ENCODE assay signal across 35 cellular contexts in the genomic region with DNA sequence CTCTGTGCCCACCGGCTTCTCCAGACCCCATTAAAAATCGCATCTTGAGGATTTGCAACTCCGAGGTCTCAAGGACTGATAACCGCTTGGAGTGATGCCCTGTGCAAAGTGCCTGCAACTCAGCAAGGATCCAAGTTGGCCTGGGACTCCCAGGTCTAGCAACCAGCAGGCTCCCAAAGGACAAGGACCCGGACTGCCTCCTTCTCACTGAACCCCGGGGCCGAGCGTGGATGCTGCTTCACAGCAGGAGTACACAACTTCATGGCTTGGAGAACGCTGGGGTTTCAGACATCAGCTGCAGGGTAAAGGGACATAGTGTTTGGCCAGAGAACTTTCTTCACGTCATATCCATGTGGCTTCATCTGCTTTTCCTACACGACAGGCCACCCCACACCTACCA.
"Had no signal": no experiment of that assay in that cellular context is flagged by ENCODE, and none has a peak within 500 bp of the region (broad histone marks: within the 10 kb centered on the region; RNA-seq: fewer than 3 reads in every experiment).

No MANE protein-coding gene starts in this region.

- H3K36me3 Mint-ChIP-seq: activated CD4-positive, alpha-beta memory T cell treated with anti-CD3 and anti-CD28 coated beads for 36 hours; activated naive CD4-positive, alpha-beta T cell treated with anti-CD3 and anti-CD28 coated beads, Interleukin-2, amount 10 ng/mL, durations not matched to agents 7 days and 5 days; activated naive CD4-positive, alpha-beta T cell treated with anti-CD3 and anti-CD28 coated beads, Interleukin-2, amount 50 U/mL, for 24 hours; activated naive CD8-positive, alpha-beta T cell treated with anti-CD3 and anti-CD28 coated beads, Interleukin-2, amount 10 ng/mL, durations not matched to agents 7 days and 5 days had no signal

- ATAC-seq: activated CD8-positive, alpha-beta T cell treated with anti-CD3 and anti-CD28 coated beads for 36 hours; activated naive CD8-positive, alpha-beta T cell treated with anti-CD3 and anti-CD28 coated beads, Interleukin-2, amount 50 U/mL, for 24 hours; activated T-cell treated with anti-CD3 and anti-CD28 coated beads, Interleukin-2, amount 50 U/mL, for 4 hours; activated T-cell treated with anti-CD3 and anti-CD28 coated beads, Interleukin-2, amount 50 U/mL, for 72 hours; activated T-helper 17 cell treated with anti-CD3 and anti-CD28 coated beads, Interleukin-2, amount 50 U/mL, for 72 hours; body of pancreas had no signal

- H3K9me3 ChIP-seq: body of pancreas, breast epithelium had no signal

- H3K4me1 ChIP-seq: body of pancreas, breast epithelium had no signal

- H3K4me1 Mint-ChIP-seq: activated CD4-positive, alpha-beta T cell treated with anti-CD3 and anti-CD28 coated beads, Interleukin-2, amount 10 ng/mL, durations not matched to agents 24 days and 14 days; activated naive CD4-positive, alpha-beta T cell treated with anti-CD3 and anti-CD28 coated beads, Interleukin-2, amount 10 ng/mL, durations not matched to agents 7 days and 5 days; activated naive CD4-positive, alpha-beta T cell treated with anti-CD3 and anti-CD28 coated beads, Interleukin-2, amount 50 U/mL, for 24 hours; activated naive CD8-positive, alpha-beta T cell treated with anti-CD3 and anti-CD28 coated beads, Interleukin-2, amount 10 ng/mL, durations not matched to agents 7 days and 5 days; activated naive CD8-positive, alpha-beta T cell treated with anti-CD3 and anti-CD28 coated beads, Interleukin-2, amount 50 U/mL, for 24 hours; activated T-helper 17 cell treated with anti-CD3 and anti-CD28 coated beads, Interleukin-2, amount 50 U/mL, for 72 hours had no signal

- H3K4me3 ChIP-seq: body of pancreas, breast epithelium had no signal

- H3K27ac Mint-ChIP-seq: activated B cell treated with CpG ODN at 0.5 μM for 24 hours; activated CD4-positive, alpha-beta memory T cell treated with anti-CD3 and anti-CD28 coated beads for 36 hours; activated CD4-positive, alpha-beta T cell treated with anti-CD3 and anti-CD28 coated beads, Interleukin-2, amount 10 ng/mL, durations not matched to agents 24 days and 14 days; activated CD8-positive, alpha-beta T cell treated with anti-CD3 and anti-CD28 coated beads for 36 hours; activated naive CD4-positive, alpha-beta T cell treated with anti-CD3 and anti-CD28 coated beads, Interleukin-2, amount 10 ng/mL, durations not matched to agents 7 days and 5 days; activated naive CD4-positive, alpha-beta T cell treated with anti-CD3 and anti-CD28 coated beads, Interleukin-2, amount 50 U/mL, for 24 hours; activated naive CD8-positive, alpha-beta T cell; activated naive CD8-positive, alpha-beta T cell treated with anti-CD3 and anti-CD28 coated beads, Interleukin-2, amount 10 ng/mL, durations not matched to agents 7 days and 5 days; activated naive CD8-positive, alpha-beta T cell treated with anti-CD3 and anti-CD28 coated beads, Interleukin-2, amount 50 U/mL, for 24 hours; activated T-cell treated with anti-CD3 and anti-CD28 coated beads, Interleukin-2, amount 50 U/mL, for 72 hours; activated T-helper 1 cell treated with anti-CD3 and anti-CD28 coated beads, Interleukin-12 subunit alpha, Interleukin-12 subunit beta, Interleukin-2, Interleukin-4 antibody, amounts not matched to agents 30 ng/mL and 10 ng/mL and 1 ng/mL, durations not matched to agents 14 hours and 24 hours and 36 hours; activated T-helper 17 cell treated with anti-CD3 and anti-CD28 coated beads, Interleukin-2, amount 50 U/mL, for 72 hours; T-helper 1 cell treated with Interleukin-12 subunit alpha and Interleukin-12 subunit beta and Interleukin-4 antibody, amounts not matched to agents 30 μg/mL and 1 μg/mL, for 36 hours; T-helper 2 cell treated with Interferon-gamma antibody and Interleukin-4, amounts not matched to agents 5 μg/mL and 100 μg/mL, for 36 hours had no signal

- H3K9me3 Mint-ChIP-seq: activated CD4-positive, alpha-beta T cell treated with anti-CD3 and anti-CD28 coated beads, Interleukin-2, amount 10 ng/mL, durations not matched to agents 24 days and 14 days; activated CD8-positive, alpha-beta T cell treated with anti-CD3 and anti-CD28 coated beads for 36 hours; activated naive CD4-positive, alpha-beta T cell treated with anti-CD3 and anti-CD28 coated beads, Interleukin-2, amount 10 ng/mL, durations not matched to agents 7 days and 5 days; activated naive CD4-positive, alpha-beta T cell treated with anti-CD3 and anti-CD28 coated beads, Interleukin-2, amount 50 U/mL, for 24 hours; activated T-helper 1 cell treated with anti-CD3 and anti-CD28 coated beads, Interleukin-12 subunit alpha, Interleukin-12 subunit beta, Interleukin-2, Interleukin-4 antibody, amounts not matched to agents 30 ng/mL and 10 ng/mL and 1 ng/mL, durations not matched to agents 14 hours and 24 hours and 36 hours; T-helper 1 cell treated with Interleukin-12 subunit alpha and Interleukin-12 subunit beta and Interleukin-4 antibody, amounts not matched to agents 30 μg/mL and 1 μg/mL, for 36 hours; T-helper 2 cell treated with Interferon-gamma antibody and Interleukin-4, amounts not matched to agents 5 μg/mL and 100 μg/mL, for 36 hours had no signal

- DNase-seq: activated B cell treated with CpG ODN at 0.5 μM for 24 hours; activated CD4-positive, alpha-beta memory T cell treated with anti-CD3 and anti-CD28 coated beads for 36 hours; activated CD4-positive, alpha-beta T cell treated with anti-CD3 and anti-CD28 coated beads for 4 hours; activated CD4-positive, alpha-beta T cell treated with anti-CD3 and anti-CD28 coated beads, Interleukin-2, amount 10 ng/mL, durations not matched to agents 24 days and 14 days; activated CD4-positive, alpha-beta T cell treated with anti-CD3 and anti-CD28 coated beads, Interleukin-2, amount 50 U/mL, for 1 hour; activated CD4-positive, alpha-beta T cell treated with anti-CD3 and anti-CD28 coated beads, Interleukin-2, amount 50 U/mL, for 4 hours; activated CD4-positive, CD25-positive, alpha-beta regulatory T cell treated with anti-CD3 and anti-CD28 coated beads, Interleukin-2, amount 50 U/mL, for 72 hours; activated CD8-positive, alpha-beta memory T cell treated with anti-CD3 and anti-CD28 coated beads, Interleukin-2, amount 50 U/mL, for 4 hours; activated CD8-positive, alpha-beta T cell treated with anti-CD3 and anti-CD28 coated beads for 36 hours; activated gamma-delta T cell; activated naive CD4-positive, alpha-beta T cell treated with anti-CD3 and anti-CD28 coated beads, Interleukin-2, amount 10 ng/mL, durations not matched to agents 7 days and 5 days; activated naive CD4-positive, alpha-beta T cell treated with Interleukin-2 at 50 U/mL for 16 hours; activated naive CD8-positive, alpha-beta T cell treated with anti-CD3 and anti-CD28 coated beads, Interleukin-2, amount 10 ng/mL, durations not matched to agents 7 days and 5 days; activated naive CD8-positive, alpha-beta T cell treated with anti-CD3 and anti-CD28 coated beads, Interleukin-2, amount 50 U/mL, for 24 hours; activated T-cell treated with anti-CD3 and anti-CD28 coated beads for 4 hours; activated T-cell treated with anti-CD3 and anti-CD28 coated beads, Interleukin-2, amount 50 U/mL, for 1 hour; activated T-cell treated with anti-CD3 and anti-CD28 coated beads, Interleukin-2, amount 50 U/mL, for 4 hours; activated T-cell treated with anti-CD3 and anti-CD28 coated beads, Interleukin-2, amount 50 U/mL, for 72 hours; amygdala; anterior cingulate cortex; body of pancreas; brain microvascular endothelial cell; central memory CD4-positive, alpha-beta T cell; SW 1271; T-helper 1 cell; T-helper 2 cell; T-helper 9 cell had no signal

- H3K27ac ChIP-seq: body of pancreas, brain microvascular endothelial cell, breast epithelium, VCaP had no signal

- H3K27me3 Mint-ChIP-seq: activated CD4-positive, alpha-beta T cell treated with anti-CD3 and anti-CD28 coated beads, Interleukin-2, amount 10 ng/mL, durations not matched to agents 24 days and 14 days; activated CD8-positive, alpha-beta T cell treated with anti-CD3 and anti-CD28 coated beads for 36 hours; activated naive CD4-positive, alpha-beta T cell treated with anti-CD3 and anti-CD28 coated beads, Interleukin-2, amount 50 U/mL, for 24 hours; activated naive CD8-positive, alpha-beta T cell; activated naive CD8-positive, alpha-beta T cell treated with anti-CD3 and anti-CD28 coated beads, Interleukin-2, amount 10 ng/mL, durations not matched to agents 7 days and 5 days; activated naive CD8-positive, alpha-beta T cell treated with anti-CD3 and anti-CD28 coated beads, Interleukin-2, amount 50 U/mL, for 24 hours had no signal

- H3K27me3 ChIP-seq: body of pancreas, brain microvascular endothelial cell, breast epithelium had no signal

- H3K4me3 Mint-ChIP-seq: activated B cell treated with CpG ODN at 0.5 μM for 24 hours; activated CD4-positive, alpha-beta memory T cell treated with anti-CD3 and anti-CD28 coated beads for 36 hours; activated CD4-positive, alpha-beta T cell treated with anti-CD3 and anti-CD28 coated beads, Interleukin-2, amount 10 ng/mL, durations not matched to agents 24 days and 14 days; activated CD8-positive, alpha-beta T cell treated with anti-CD3 and anti-CD28 coated beads for 36 hours; activated naive CD4-positive, alpha-beta T cell treated with anti-CD3 and anti-CD28 coated beads, Interleukin-2, amount 10 ng/mL, durations not matched to agents 7 days and 5 days; activated naive CD4-positive, alpha-beta T cell treated with anti-CD3 and anti-CD28 coated beads, Interleukin-2, amount 50 U/mL, for 24 hours; activated naive CD8-positive, alpha-beta T cell; activated naive CD8-positive, alpha-beta T cell treated with anti-CD3 and anti-CD28 coated beads, Interleukin-2, amount 10 ng/mL, durations not matched to agents 7 days and 5 days; activated naive CD8-positive, alpha-beta T cell treated with anti-CD3 and anti-CD28 coated beads, Interleukin-2, amount 50 U/mL, for 24 hours; activated T-cell treated with anti-CD3 and anti-CD28 coated beads, Interleukin-2, amount 50 U/mL, for 4 hours; activated T-cell treated with anti-CD3 and anti-CD28 coated beads, Interleukin-2, amount 50 U/mL, for 72 hours; activated T-helper 1 cell treated with anti-CD3 and anti-CD28 coated beads, Interleukin-12 subunit alpha, Interleukin-12 subunit beta, Interleukin-2, Interleukin-4 antibody, amounts not matched to agents 30 ng/mL and 10 ng/mL and 1 ng/mL, durations not matched to agents 14 hours and 24 hours and 36 hours; activated T-helper 17 cell treated with anti-CD3 and anti-CD28 coated beads, Interleukin-2, amount 50 U/mL, for 72 hours; T-helper 1 cell treated with Interleukin-12 subunit alpha and Interleukin-12 subunit beta and Interleukin-4 antibody, amounts not matched to agents 30 μg/mL and 1 μg/mL, for 36 hours; T-helper 2 cell treated with Interferon-gamma antibody and Interleukin-4, amounts not matched to agents 5 μg/mL and 100 μg/mL, for 36 hours had no signal

- H3K36me3 ChIP-seq: brain microvascular endothelial cell, breast epithelium had no signal
